In the genomic region with DNA sequence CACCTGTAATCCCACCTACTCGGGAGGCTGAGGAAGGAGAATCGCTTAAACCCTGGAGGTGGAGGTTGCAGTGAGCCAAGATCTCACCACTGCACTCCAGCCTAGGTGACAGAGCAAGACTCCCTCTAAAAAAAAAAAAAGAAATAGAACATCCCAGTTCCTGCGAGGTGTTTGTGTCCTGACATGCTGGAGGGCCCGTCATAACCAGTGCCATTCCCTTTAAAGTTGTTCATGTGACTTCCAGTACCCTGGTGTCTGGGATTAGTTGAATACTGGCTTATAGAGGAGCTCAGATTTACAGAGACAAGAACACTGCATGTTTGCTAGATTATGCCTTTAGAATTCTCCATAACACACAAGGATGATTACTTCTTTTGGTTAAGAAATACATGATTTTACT, we compare ENCODE assay signal across 16 cellular contexts. TPM values are rescaled to one million over a fixed set of nuclear protein-coding genes. Genes with fewer than 3 reads are reported as not detected.
DNase-seq lines count a peak whose midpoint lies in the region; ATAC-seq and TF ChIP-seq lines count a peak whose summit lies in the region.
"Had no signal": no experiment of that assay in that cellular context is flagged by ENCODE, and none has a peak within 500 bp of the region (broad histone marks: within the 10 kb centered on the region; RNA-seq: fewer than 3 reads in every experiment).

No MANE protein-coding gene starts in this region.

- H3K36me3 ChIP-seq in adrenal gland (replicated peaks in 1 of 2) (peaks cover 0 to 82% of the 10 kb centered on the region in 2 donors), esophagus squamous epithelium (peaks cover 15 to 100% (median 18%) of the 10 kb centered on the region in 3 donors), mucosa of descending colon (ENCODE audit: low read depth) (peaks cover 15% of the 10 kb centered on the region)

- peaks cover 19 to 45% of the 10 kb centered on the region in 2 donors for H3K4me1 ChIP-seq in adrenal gland (replicated peaks in 1 of 2)
- peaks cover 9 to 58% (median 15%) of the 10 kb centered on the region in 3 donors for H3K4me1 ChIP-seq in esophagus squamous epithelium
- H3K4me1 ChIP-seq in mucosa of descending colon (ENCODE audit: low read depth): no peaks in the 10 kb centered on the region

- POLR2A ChIA-PET in RWPE1 (lab: Yijun Ruan, JAX; ENCODE audit: low non-redundant PET): no interaction called here

- TF ChIP-seq POLR2A in adrenal gland (IDR thresholded peaks at IDR 0.05) (no peak), esophagus squamous epithelium (IDR thresholded peaks at IDR 0.05) (no peak)

- H3K4me3 ChIP-seq in adrenal gland: no peak overlapping the region
- no peak overlapping the region for H3K4me3 ChIP-seq in esophagus squamous epithelium
- no peak overlapping the region for H3K4me3 ChIP-seq in mucosa of descending colon
- H3K4me3 ChIP-seq: BLaER1 treated with 17β-estradiol and CSF1 and Interleukin-3, amounts not matched to agents 10 nM and 100 nM had no signal

- H3K9me3 ChIP-seq in adrenal gland (replicated peaks in 1 of 3): no peaks in the 10 kb centered on the region
- H3K9me3 ChIP-seq in esophagus squamous epithelium: no peaks in the 10 kb centered on the region
- no peaks in the 10 kb centered on the region for H3K9me3 ChIP-seq in mucosa of descending colon
- H3K9me3 ChIP-seq: BLaER1 treated with 17β-estradiol and CSF1 and Interleukin-3, amounts not matched to agents 10 nM and 100 nM had no signal

- intact Hi-C loops in adrenal gland (cut with DNase I): no loop called here
- intact Hi-C loops in sciatic nerve (cut with DNase I): no loop called here
- intact Hi-C loops in esophagus squamous epithelium (cut with DNase I): no loop called here
- intact Hi-C loops in mucosa of descending colon (cut with DNase I, micrococcal nuclease): no loop called here

- ATAC-seq in sciatic nerve (no peak), mucosa of descending colon (no peak)
- ATAC-seq: CD8-positive, alpha-beta T cell; HCT116 had no signal

- H3K27ac ChIP-seq in RWPE1: peak overlapping the region; percentile 84
- H3K27ac ChIP-seq in adrenal gland: peak overlapping the region in 4 of 5 donors; percentile 13 to 83 (median 52)
- H3K27ac ChIP-seq in epithelial cell of prostate: peak overlapping the region; percentile 100
- H3K27ac ChIP-seq in esophagus squamous epithelium: peak overlapping the region in 1 of 4 donors; percentile 24
- H3K27ac ChIP-seq: BLaER1 treated with 17β-estradiol and CSF1 and Interleukin-3, amounts not matched to agents 10 nM and 100 nM had no signal

- TF ChIP-seq CTCF in RWPE1 (conservative IDR thresholded peaks at IDR 0.05; ENCODE audit: low read depth) (no peak), adrenal gland (IDR thresholded peaks at IDR 0.05) (no peak), esophagus squamous epithelium (IDR thresholded peaks at IDR 0.05) (no peak), mucosa of descending colon (IDR thresholded peaks at IDR 0.05) (no peak)

- DNase-seq in RWPE1 (ENCODE audit: low spot score): no peak
- DNase-seq in adrenal gland: no peak
- DNase-seq in epithelial cell of prostate (ENCODE audit: low read depth, low spot score): no peak
- peak; percentile 5 for DNase-seq in sciatic nerve (ENCODE audit: low spot score)
- no peak for DNase-seq in NAMALWA (ENCODE audit: low spot score)
- DNase-seq in esophagus squamous epithelium (lab: John Stamatoyannopoulos, UW): no peak
- no peak for DNase-seq in mucosa of descending colon
- DNase-seq: Calu3; CD8-positive, alpha-beta T cell; DMS79 treated with DMSO at 0.1 percent for 48 hours; GF-D8; GOT3; H7; HFFc6 had no signal

- WGBS in adrenal gland, 4 donors: 73 to 89% (median 87%) methylated on average over 4 of the region's 4 CpGs
- 46 to 54% methylated on average over 3 to 4 of the region's 4 CpGs for whole genome bisulfite sequencing in esophagus squamous epithelium, 2 donors

- CTCF ChIA-PET in RWPE1 (lab: Yijun Ruan, JAX): no interaction called here

- H3K27me3 ChIP-seq in adrenal gland (no peaks in the 10 kb centered on the region), esophagus squamous epithelium (no peaks in the 10 kb centered on the region)
- H3K27me3 ChIP-seq: BLaER1 treated with 17β-estradiol and CSF1 and Interleukin-3, amounts not matched to agents 10 nM and 100 nM had no signal

RNA-seq across cellular contexts. Expression of gene TADA2B, which starts 37.6 kb away (rescaled TPM):
- total RNA-seq in adrenal gland (10 to 100 TPM; 28.9 to 60.8 (median 33.2) TPM), sciatic nerve (14.8 TPM), esophagus squamous epithelium (10 to 100 TPM; 10.1 to 16.5 (median 13.0) TPM), mucosa of descending colon (10 to 100 TPM; 22.2 to 32.7 (median 27.6) TPM)
- polyA plus RNA-seq in adrenal gland: 10 to 100 TPM; 13.3 to 26.6 (median 14.9) TPM
